ENCODE assay signal across 1 cellular context in genomic region chr17:80935526-80935925, GRCh38.
TF ChIP-seq lines count a peak whose summit lies in the region.

No MANE protein-coding gene starts in this region.

TF ChIP-seq in GM23338, 12 proteins besides CTCF, POLR2A, EP300 and RAD21:
- no peak for TF ChIP-seq JUNB (IDR thresholded peaks at IDR 0.05; ENCODE audit: unreplicated experiment)
